In genomic region chr7:118185163-118185860, GRCh38 we compare ENCODE assay signal across 10 cellular contexts. TPM values are rescaled to one million over a fixed set of nuclear protein-coding genes. Genes with fewer than 3 reads are reported as not detected.
DNase-seq lines count a peak whose midpoint lies in the region; ATAC-seq, FAIRE-seq and TF ChIP-seq lines count a peak whose summit lies in the region.
"Had no signal": no experiment of that assay in that cellular context is flagged by ENCODE, and none has a peak within 500 bp of the region (broad histone marks: within the 10 kb centered on the region; RNA-seq: fewer than 3 reads in every experiment).

No MANE protein-coding gene starts in this region.

- CTCF ChIA-PET in activated CD8-positive, alpha-beta T cell treated with anti-CD3 and anti-CD28 coated beads, Interleukin-2, amount 10 ng/mL, durations not matched to agents 7 days and 5 days (lab: Charles Lee), result interaction anchor here (1.8 to 2.5 kb wide), 2 partner anchors 10 to 12 kb away, joined by 6 to 7 read pairs; no protein-coding TSS in a partner anchor

- no peaks in the 10 kb centered on the region for H3K27me3 Mint-ChIP-seq in activated CD8-positive, alpha-beta T cell treated with anti-CD3 and anti-CD28 coated beads, Interleukin-2, amount 10 ng/mL, durations not matched to agents 7 days and 5 days (ENCODE audit: low read depth)

- TF ChIP-seq POLR2A in heart left ventricle (IDR thresholded peaks at IDR 0.05) (no peak), upper lobe of left lung (IDR thresholded peaks at IDR 0.05) (no peak)

- TF ChIP-seq CTCF in heart left ventricle (IDR thresholded peaks at IDR 0.05), result no peak
- no peak for TF ChIP-seq CTCF in kidney (IDR thresholded peaks at IDR 0.05; ENCODE audit: borderline replicate concordance, extremely low read depth, insufficient read depth)
- TF ChIP-seq CTCF in upper lobe of left lung (IDR thresholded peaks at IDR 0.05), result no peak
- no peak for TF ChIP-seq CTCF in omental fat pad (IDR thresholded peaks at IDR 0.05)

- FAIRE-seq in kidney (lab: Jason Lieb, UNC), result no peak
- FAIRE-seq: GM12892 had no signal

- H3K9me3 ChIP-seq in heart left ventricle (no peaks in the 10 kb centered on the region), kidney (ENCODE audit: control insufficient read depth in 1 of 2, low read length in 2 of 2) (no peaks in the 10 kb centered on the region), upper lobe of left lung (no peaks in the 10 kb centered on the region)

- H3K27ac ChIP-seq in heart left ventricle, result no peak overlapping the region
- H3K27ac ChIP-seq in kidney (ENCODE audit: low read depth in 2 of 2, low read length in 2 of 2), result no peak overlapping the region
- H3K27ac ChIP-seq in upper lobe of left lung, result no peak overlapping the region

- H3K36me3 Mint-ChIP-seq in activated CD8-positive, alpha-beta T cell treated with anti-CD3 and anti-CD28 coated beads, Interleukin-2, amount 10 ng/mL, durations not matched to agents 7 days and 5 days (ENCODE audit: low read depth), result peaks cover 48% of the 10 kb centered on the region

- peaks cover 0 to 41% (median 22%) of the 10 kb centered on the region in 12 donors for H3K4me1 ChIP-seq in heart left ventricle
- H3K4me1 ChIP-seq in kidney (ENCODE audit: control insufficient read depth in 1 of 2, insufficient read depth in 1 of 2, low read depth in 1 of 2, low read length in 2 of 2), result peaks cover 4 to 8% of the 10 kb centered on the region in 2 donors
- H3K4me1 ChIP-seq in upper lobe of left lung, result peaks cover 21 to 32% (median 23%) of the 10 kb centered on the region in 4 donors

- peak overlapping the region in 1 of 2 donors; percentile 75 for H3K9ac ChIP-seq in kidney (ENCODE audit: low read length in 2 of 2)

- intact Hi-C loops in heart left ventricle (cut with DNase I) (no loop called here), Right ventricle myocardium inferior (cut with DNase I) (no loop called here), kidney (cut with DNase I) (no loop called here)

- H3K9me3 Mint-ChIP-seq in activated CD8-positive, alpha-beta T cell treated with anti-CD3 and anti-CD28 coated beads, Interleukin-2, amount 10 ng/mL, durations not matched to agents 7 days and 5 days (ENCODE audit: insufficient read depth), result no peaks in the 10 kb centered on the region

- no peaks in the 10 kb centered on the region for H3K27me3 ChIP-seq in heart left ventricle
- H3K27me3 ChIP-seq in upper lobe of left lung, result no peaks in the 10 kb centered on the region

- H3K27ac Mint-ChIP-seq in activated CD8-positive, alpha-beta T cell treated with anti-CD3 and anti-CD28 coated beads, Interleukin-2, amount 10 ng/mL, durations not matched to agents 7 days and 5 days, result peak overlapping the region; percentile 60

- no peak for TF ChIP-seq EP300 in upper lobe of left lung (IDR thresholded peaks at IDR 0.05)

- 75 to 80% (median 78%) methylated on average over 6 of the region's 6 CpGs for WGBS in heart left ventricle, 4 donors
- 80 to 82% methylated on average over 6 of the region's 6 CpGs for WGBS in upper lobe of left lung, 2 donors

- POLR2A ChIA-PET in activated CD8-positive, alpha-beta T cell treated with anti-CD3 and anti-CD28 coated beads, Interleukin-2, amount 10 ng/mL, durations not matched to agents 7 days and 5 days (lab: Charles Lee), result interaction anchor here (1.1 to 1.4 kb wide), 3 partner anchors 13 to 30 kb away, joined by 3 read pairs; no protein-coding TSS in a partner anchor

- H3K36me3 ChIP-seq in heart left ventricle (peaks cover 0 to 42% (median 27%) of the 10 kb centered on the region in 9 donors), kidney (ENCODE audit: control insufficient read depth in 1 of 2, insufficient read depth in 2 of 2, low read length in 2 of 2) (peaks cover 0 to 2% of the 10 kb centered on the region in 2 donors), upper lobe of left lung (peaks cover 0 to 29% (median 19%) of the 10 kb centered on the region in 4 donors)

- DNase-seq in heart left ventricle, result no peak
- DNase-seq in Right ventricle myocardium inferior (ENCODE audit: missing footprints), result no peak
- no peak for DNase-seq in activated CD8-positive, alpha-beta T cell treated with anti-CD3 and anti-CD28 coated beads, Interleukin-2, amount 10 ng/mL, durations not matched to agents 7 days and 5 days
- DNase-seq in kidney, result no peak
- DNase-seq in upper lobe of left lung, result no peak
- no peak for DNase-seq in DMS79 (lab: John Stamatoyannopoulos, UW)
- no peak for DNase-seq in omental fat pad (ENCODE audit: low spot score)
- DNase-seq: stimulated activated CD4-positive, alpha-beta T cell treated with anti-CD3 and anti-CD28 coated beads, Interleukin-15, amount 100 ng/mL, for 24 hours had no signal

- ATAC-seq in heart left ventricle (no peak), Right ventricle myocardium inferior (no peak), upper lobe of left lung (ENCODE audit: low FRiP score in 2 of 2) (no peak), HG03521 (IDR thresholded peaks at IDR 0.05; ENCODE audit: unreplicated experiment) (no peak), omental fat pad (ENCODE audit: low FRiP score) (no peak)
- ATAC-seq in activated CD8-positive, alpha-beta T cell treated with anti-CD3 and anti-CD28 coated beads, Interleukin-2, amount 10 ng/mL, durations not matched to agents 7 days and 5 days, result no peak

- peak overlapping the region; percentile 93 for H3K4me3 Mint-ChIP-seq in activated CD8-positive, alpha-beta T cell treated with anti-CD3 and anti-CD28 coated beads, Interleukin-2, amount 10 ng/mL, durations not matched to agents 7 days and 5 days

- peaks cover 34% of the 10 kb centered on the region for H3K4me1 Mint-ChIP-seq in activated CD8-positive, alpha-beta T cell treated with anti-CD3 and anti-CD28 coated beads, Interleukin-2, amount 10 ng/mL, durations not matched to agents 7 days and 5 days (ENCODE audit: low read depth)

- H3K4me3 ChIP-seq in heart left ventricle (peak overlapping the region in 10 of 12 donors; percentile 75 to 96 (median 90)), kidney (ENCODE audit: low read length in 2 of 2) (peak overlapping the region; percentile 81 to 88), upper lobe of left lung (peak overlapping the region in 3 of 4 donors; percentile 58 to 81 (median 67))

RNA-seq across cellular contexts. Expression of gene LSM8, which starts 1.3 kb away (rescaled TPM):
- total RNA-seq in heart left ventricle (10 to 100 TPM; 13.1 to 23.2 (median 17.2) TPM), Right ventricle myocardium inferior (19.1 TPM), kidney (28.2 TPM), upper lobe of left lung (10 to 100 TPM; 17.1 to 32.1 (median 22.9) TPM), omental fat pad (10 to 100 TPM; 22.0 to 37.7 (median 26.9) TPM)
- polyA plus RNA-seq in heart left ventricle (10 to 100 TPM; 14.6 to 22.3 TPM), kidney (ENCODE audit: insufficient read depth, low read depth, low replicate concordance) (27.4 TPM)
- total RNA-seq in activated CD8-positive, alpha-beta T cell treated with anti-CD3 and anti-CD28 coated beads, Interleukin-2, amount 10 ng/mL, durations not matched to agents 7 days and 5 days, result 10 to 100 TPM; 52.3 to 54.4 TPM

RNA-seq across cellular contexts. Expression of gene ANKRD7, which starts 39.2 kb away (rescaled TPM):
- under 1 TPM in 6 of 9 donors, not detected in 3; 0.23 to 0.49 (median 0.43) TPM for total RNA-seq in heart left ventricle
- polyA plus RNA-seq in heart left ventricle, result 1 to 10 TPM in 1 of 2 donors, not detected in 1; 1.3 TPM
- 0.70 TPM for total RNA-seq in Right ventricle myocardium inferior
- total RNA-seq in activated CD8-positive, alpha-beta T cell treated with anti-CD3 and anti-CD28 coated beads, Interleukin-2, amount 10 ng/mL, durations not matched to agents 7 days and 5 days, result under 1 TPM; 0.47 to 0.66 TPM
- total RNA-seq in kidney, result 3.0 TPM
- polyA plus RNA-seq in kidney (ENCODE audit: insufficient read depth, low read depth, low replicate concordance), result 1.3 TPM
- total RNA-seq in upper lobe of left lung, result not detected
- total RNA-seq in omental fat pad, result 1 to 10 TPM in 1 of 4 donors, not detected in 3; 1.4 TPM
